Comparison of ENCODE assay signal across 38 cellular contexts in genomic region chr2:169641464-169641863, GRCh38. TPM values are rescaled to one million over a fixed set of nuclear protein-coding genes. Genes with fewer than 3 reads are reported as not detected.
"Had no signal": no experiment of that assay in that cellular context is flagged by ENCODE, and none has a peak within 500 bp of the region (broad histone marks: within the 10 kb centered on the region; RNA-seq: fewer than 3 reads in every experiment).

No MANE protein-coding gene starts in this region.

- H3K27me3 ChIP-seq: adrenal gland, breast epithelium, cardiac muscle cell, colonic mucosa, esophagus squamous epithelium, gastroesophageal sphincter had no signal

- ATAC-seq: activated CD8-positive, alpha-beta T cell treated with anti-CD3 and anti-CD28 coated beads for 36 hours; activated naive CD8-positive, alpha-beta T cell treated with anti-CD3 and anti-CD28 coated beads, Interleukin-2, amount 50 U/mL, for 24 hours; activated T-cell treated with anti-CD3 and anti-CD28 coated beads, Interleukin-2, amount 50 U/mL, for 4 hours; activated T-helper 17 cell treated with anti-CD3 and anti-CD28 coated beads, Interleukin-2, amount 50 U/mL, for 72 hours; gastroesophageal sphincter; T-helper 17 cell; WTC11 had no signal

- H3K27ac Mint-ChIP-seq: activated CD4-positive, alpha-beta T cell treated with anti-CD3 and anti-CD28 coated beads, Interleukin-2, amount 10 ng/mL, durations not matched to agents 7 days and 5 days; activated CD8-positive, alpha-beta T cell treated with anti-CD3 and anti-CD28 coated beads for 36 hours; activated naive CD4-positive, alpha-beta T cell treated with anti-CD3 and anti-CD28 coated beads for 36 hours; activated naive CD4-positive, alpha-beta T cell treated with anti-CD3 and anti-CD28 coated beads, Interleukin-2, amount 50 U/mL, for 24 hours; activated naive CD8-positive, alpha-beta T cell treated with anti-CD3 and anti-CD28 coated beads for 36 hours; activated naive CD8-positive, alpha-beta T cell treated with anti-CD3 and anti-CD28 coated beads, Interleukin-2, amount 50 U/mL, for 24 hours; activated T-helper 17 cell treated with anti-CD3 and anti-CD28 coated beads, Interleukin-2, amount 50 U/mL, for 72 hours; T-helper 17 cell; T-helper 2 cell treated with Interferon-gamma antibody and Interleukin-4, amounts not matched to agents 5 μg/mL and 100 μg/mL, for 36 hours; WTC11 had no signal

- H3K4me3 ChIP-seq: adrenal gland, breast epithelium, cardiac muscle cell, colonic mucosa, esophagus squamous epithelium, gastroesophageal sphincter had no signal

- DNase-seq: activated CD4-positive, alpha-beta T cell treated with anti-CD3 and anti-CD28 coated beads for 1 hour; activated CD4-positive, alpha-beta T cell treated with anti-CD3 and anti-CD28 coated beads for 4 hours; activated CD4-positive, alpha-beta T cell treated with anti-CD3 and anti-CD28 coated beads, Interleukin-2, amount 10 ng/mL, durations not matched to agents 7 days and 5 days; activated CD4-positive, alpha-beta T cell treated with anti-CD3 and anti-CD28 coated beads, Interleukin-2, amount 50 U/mL, for 48 hours; activated CD8-positive, alpha-beta memory T cell treated with anti-CD3 and anti-CD28 coated beads for 24 hours; activated CD8-positive, alpha-beta T cell treated with anti-CD3 and anti-CD28 coated beads for 36 hours; activated effector memory CD4-positive, alpha-beta T cell treated with Interleukin-2 at 50 U/mL for 16 hours; activated naive CD4-positive, alpha-beta T cell treated with anti-CD3 and anti-CD28 coated beads for 36 hours; activated naive CD8-positive, alpha-beta T cell treated with anti-CD3 and anti-CD28 coated beads for 36 hours; activated naive CD8-positive, alpha-beta T cell treated with anti-CD3 and anti-CD28 coated beads, Interleukin-2, amount 50 U/mL, for 24 hours; activated T-cell treated with anti-CD3 and anti-CD28 coated beads, Interleukin-2, amount 50 U/mL, for 4 hours; adrenal gland; amygdala; aorta; central memory CD4-positive, alpha-beta T cell; cerebellar nuclear complex; colonic mucosa; effector CD8-positive, alpha-beta T cell; esophagus squamous epithelium; foreskin melanocyte; T-helper 1 cell; T-helper 17 cell; T1000 had no signal

- H3K9me3 Mint-ChIP-seq: activated CD4-positive, alpha-beta T cell treated with anti-CD3 and anti-CD28 coated beads, Interleukin-2, amount 10 ng/mL, durations not matched to agents 7 days and 5 days; activated naive CD8-positive, alpha-beta T cell treated with anti-CD3 and anti-CD28 coated beads, Interleukin-2, amount 50 U/mL, for 24 hours; activated T-cell treated with anti-CD3 and anti-CD28 coated beads, Interleukin-2, amount 50 U/mL, for 4 hours; activated T-helper 17 cell treated with anti-CD3 and anti-CD28 coated beads, Interleukin-2, amount 50 U/mL, for 72 hours; brain; T-helper 2 cell treated with Interferon-gamma antibody and Interleukin-4, amounts not matched to agents 5 μg/mL and 100 μg/mL, for 36 hours; WTC11 had no signal

- H3K4me1 Mint-ChIP-seq: activated CD4-positive, alpha-beta T cell treated with anti-CD3 and anti-CD28 coated beads, Interleukin-2, amount 10 ng/mL, durations not matched to agents 7 days and 5 days; activated naive CD4-positive, alpha-beta T cell treated with anti-CD3 and anti-CD28 coated beads, Interleukin-2, amount 50 U/mL, for 24 hours; activated naive CD8-positive, alpha-beta T cell treated with anti-CD3 and anti-CD28 coated beads for 36 hours; activated naive CD8-positive, alpha-beta T cell treated with anti-CD3 and anti-CD28 coated beads, Interleukin-2, amount 50 U/mL, for 24 hours; activated T-helper 17 cell treated with anti-CD3 and anti-CD28 coated beads, Interleukin-2, amount 50 U/mL, for 72 hours; brain; T-helper 17 cell; WTC11 had no signal

- H3K4me3 Mint-ChIP-seq: activated CD4-positive, alpha-beta T cell treated with anti-CD3 and anti-CD28 coated beads, Interleukin-2, amount 10 ng/mL, durations not matched to agents 7 days and 5 days; activated CD8-positive, alpha-beta T cell treated with anti-CD3 and anti-CD28 coated beads for 36 hours; activated naive CD4-positive, alpha-beta T cell treated with anti-CD3 and anti-CD28 coated beads for 36 hours; activated naive CD4-positive, alpha-beta T cell treated with anti-CD3 and anti-CD28 coated beads, Interleukin-2, amount 50 U/mL, for 24 hours; activated naive CD8-positive, alpha-beta T cell treated with anti-CD3 and anti-CD28 coated beads for 36 hours; activated naive CD8-positive, alpha-beta T cell treated with anti-CD3 and anti-CD28 coated beads, Interleukin-2, amount 50 U/mL, for 24 hours; activated T-cell treated with anti-CD3 and anti-CD28 coated beads, Interleukin-2, amount 50 U/mL, for 4 hours; activated T-helper 17 cell treated with anti-CD3 and anti-CD28 coated beads, Interleukin-2, amount 50 U/mL, for 72 hours; brain; T-helper 17 cell; T-helper 2 cell treated with Interferon-gamma antibody and Interleukin-4, amounts not matched to agents 5 μg/mL and 100 μg/mL, for 36 hours; WTC11 had no signal

- FAIRE-seq: endothelial cell of umbilical vein had no signal

- H3K27ac ChIP-seq: adrenal gland, breast epithelium, cardiac muscle cell, colonic mucosa, epithelial cell of prostate, esophagus squamous epithelium, gastroesophageal sphincter, VCaP had no signal

- H3K36me3 Mint-ChIP-seq: brain, WTC11 had no signal

- H3K27me3 Mint-ChIP-seq: activated CD8-positive, alpha-beta T cell treated with anti-CD3 and anti-CD28 coated beads for 36 hours; activated naive CD4-positive, alpha-beta T cell treated with anti-CD3 and anti-CD28 coated beads, Interleukin-2, amount 50 U/mL, for 24 hours; activated naive CD8-positive, alpha-beta T cell treated with anti-CD3 and anti-CD28 coated beads for 36 hours; activated naive CD8-positive, alpha-beta T cell treated with anti-CD3 and anti-CD28 coated beads, Interleukin-2, amount 50 U/mL, for 24 hours; activated T-helper 17 cell treated with anti-CD3 and anti-CD28 coated beads, Interleukin-2, amount 50 U/mL, for 72 hours; brain; T-helper 17 cell had no signal

- H3K36me3 ChIP-seq: breast epithelium, colonic mucosa had no signal

- H3K9me3 ChIP-seq: adrenal gland, breast epithelium, colonic mucosa, esophagus squamous epithelium, gastroesophageal sphincter had no signal

- H3K4me1 ChIP-seq: adrenal gland, breast epithelium, colonic mucosa, esophagus squamous epithelium had no signal

RNA-seq across cellular contexts. Expression of gene CFAP210, which starts 52.7 kb away (rescaled TPM):
- total RNA-seq: activated CD4-positive, alpha-beta T cell treated with anti-CD3 and anti-CD28 coated beads, Interleukin-2, amount 10 ng/mL, durations not matched to agents 7 days and 5 days; activated CD8-positive, alpha-beta T cell treated with anti-CD3 and anti-CD28 coated beads for 36 hours; activated naive CD4-positive, alpha-beta T cell treated with anti-CD3 and anti-CD28 coated beads for 36 hours; activated naive CD8-positive, alpha-beta T cell treated with anti-CD3 and anti-CD28 coated beads for 36 hours; activated T-helper 17 cell treated with anti-CD3 and anti-CD28 coated beads, Interleukin-2, amount 50 U/mL, for 72 hours; adrenal gland; cardiac muscle cell; colonic mucosa; dermis microvascular lymphatic vessel endothelial cell; endothelial cell of umbilical vein; esophagus squamous epithelium; fibroblast of lung; fibroblast of villous mesenchyme; gastroesophageal sphincter; glomerular endothelial cell had no signal
- polyA plus RNA-seq: endothelial cell of umbilical vein, fibroblast of lung had no signal
